In the genomic region with DNA sequence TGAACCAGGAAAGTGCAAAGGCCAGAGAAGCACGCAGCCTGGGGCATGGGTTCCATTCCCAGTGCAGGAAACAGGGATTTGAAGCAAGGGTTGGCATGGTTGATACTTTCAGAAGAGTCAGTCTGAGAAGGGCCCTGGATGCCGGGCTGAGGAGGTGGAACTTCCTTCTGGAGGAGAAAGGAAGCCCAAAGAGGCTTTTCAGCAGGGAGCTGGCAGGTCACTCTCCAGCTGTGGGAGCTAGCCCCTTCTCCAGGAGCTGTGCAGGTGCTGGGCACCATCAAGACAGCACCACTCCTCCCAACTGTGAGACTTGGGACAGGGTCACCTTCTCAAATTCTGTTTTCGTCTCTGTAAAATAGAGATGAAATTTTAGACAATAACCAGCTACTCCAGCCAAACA, we compare ENCODE assay signal across 28 cellular contexts.
"Had no signal": no experiment of that assay in that cellular context is flagged by ENCODE, and none has a peak within 500 bp of the region (broad histone marks: within the 10 kb centered on the region; RNA-seq: fewer than 3 reads in every experiment).

No MANE protein-coding gene starts in this region.

- H3K4me1 ChIP-seq: neural progenitor cell, parathyroid adenoma, prostate gland, right lobe of liver, sigmoid colon, stomach, thyroid gland, tibial nerve, upper lobe of left lung, vagina had no signal

- DNase-seq: natural killer cell; occipital lobe; ovary; posterior cingulate gyrus; retina; right cardiac atrium; sigmoid colon; small intestine; stimulated activated CD4-positive, alpha-beta T cell treated with anti-CD3 and anti-CD28 coated beads, Interleukin-15, amount 100 ng/mL, for 24 hours; stimulated activated CD4-positive, alpha-beta T cell treated with anti-CD3 and anti-CD28 coated beads, Interleukin-2, amount 100 ng/mL, for 24 hours; stimulated activated CD4-positive, alpha-beta T cell treated with anti-CD3 and anti-CD28 coated beads, Interleukin-2, amount 100 ng/mL, for 48 hours; stimulated activated CD4-positive, alpha-beta T cell treated with anti-CD3 and anti-CD28 coated beads, Interleukin-4, amount 100 ng/mL, for 24 hours; stimulated activated naive B cell treated with anti-CD40 and anti-IgM and Interleukin-4, amounts not matched to agents 10 μg/mL and 1 μg/mL and 100 μg/mL, for 72 hours; stimulated activated naive CD4-positive, alpha-beta T cell treated with Interleukin-2 at 50 U/mL for 16 hours; stomach; thyroid gland; trophoblast cell; upper lobe of left lung had no signal

- H3K4me1 Mint-ChIP-seq: natural killer cell; nephron; neural progenitor cell; stimulated activated effector memory CD8-positive, alpha-beta T cell treated with anti-CD3 and anti-CD28 coated beads, Interleukin-12 subunit alpha, Interleukin-12 subunit beta, amount 100 ng/mL, for 72 hours; stimulated activated naive B cell treated with anti-CD40 and anti-IgM and Interleukin-4, amounts not matched to agents 10 μg/mL and 1 μg/mL and 100 μg/mL, for 72 hours had no signal

- H3K27ac Mint-ChIP-seq: natural killer cell; nephron; neural progenitor cell; stimulated activated effector memory CD8-positive, alpha-beta T cell treated with anti-CD3 and anti-CD28 coated beads, Interleukin-12 subunit alpha, Interleukin-12 subunit beta, amount 100 ng/mL, for 72 hours; stimulated activated naive B cell treated with anti-CD40 and anti-IgM and Interleukin-4, amounts not matched to agents 10 μg/mL and 1 μg/mL and 100 μg/mL, for 72 hours; stimulated activated naive CD8-positive, alpha-beta T cell treated with anti-CD3 and anti-CD28 coated beads, Interleukin-15, Interleukin-2, amounts not matched to agents 100 ng/mL and 50 ng/mL, for 24 hours had no signal

- H3K36me3 Mint-ChIP-seq: natural killer cell; neural progenitor cell; stimulated activated effector memory CD8-positive, alpha-beta T cell treated with anti-CD3 and anti-CD28 coated beads, Interleukin-12 subunit alpha, Interleukin-12 subunit beta, amount 100 ng/mL, for 72 hours; stimulated activated naive B cell treated with anti-CD40 and anti-IgM and Interleukin-4, amounts not matched to agents 10 μg/mL and 1 μg/mL and 100 μg/mL, for 72 hours had no signal

- H3K4me3 Mint-ChIP-seq: natural killer cell; nephron; neural progenitor cell; stimulated activated effector memory CD8-positive, alpha-beta T cell treated with anti-CD3 and anti-CD28 coated beads, Interleukin-12 subunit alpha, Interleukin-12 subunit beta, amount 100 ng/mL, for 72 hours; stimulated activated naive B cell treated with anti-CD40 and anti-IgM and Interleukin-4, amounts not matched to agents 10 μg/mL and 1 μg/mL and 100 μg/mL, for 72 hours; stimulated activated naive CD8-positive, alpha-beta T cell treated with anti-CD3 and anti-CD28 coated beads, Interleukin-15, Interleukin-2, amounts not matched to agents 100 ng/mL and 50 ng/mL, for 24 hours had no signal

- ATAC-seq: natural killer cell; right cardiac atrium; stimulated activated effector memory CD8-positive, alpha-beta T cell treated with anti-CD3 and anti-CD28 coated beads, Interleukin-12 subunit alpha, Interleukin-12 subunit beta, amount 100 ng/mL, for 72 hours; stimulated activated naive B cell treated with anti-CD40 and anti-IgM and Interleukin-4, amounts not matched to agents 10 μg/mL and 1 μg/mL and 100 μg/mL, for 72 hours had no signal

- H3K27ac ChIP-seq: neural progenitor cell, ovary, parathyroid adenoma, prostate gland, right lobe of liver, sigmoid colon, stomach, thoracic aorta, thyroid gland, tibial nerve, upper lobe of left lung, vagina had no signal

- H3K36me3 ChIP-seq: neural progenitor cell, ovary, prostate gland, right lobe of liver, sigmoid colon, stomach, thoracic aorta, thyroid gland, tibial nerve, upper lobe of left lung, vagina had no signal

- H3K4me3 ChIP-seq: neural progenitor cell, ovary, prostate gland, right lobe of liver, sigmoid colon, stomach, thoracic aorta, thyroid gland, tibial nerve, upper lobe of left lung, vagina had no signal

- H3K9me3 ChIP-seq: ovary, prostate gland, right lobe of liver, thyroid gland, vagina had no signal

- H3K27me3 Mint-ChIP-seq: stimulated activated naive B cell treated with anti-CD40 and anti-IgM and Interleukin-4, amounts not matched to agents 10 μg/mL and 1 μg/mL and 100 μg/mL, for 72 hours; stimulated activated naive CD8-positive, alpha-beta T cell treated with anti-CD3 and anti-CD28 coated beads, Interleukin-15, Interleukin-2, amounts not matched to agents 100 ng/mL and 50 ng/mL, for 24 hours had no signal

- H3K27me3 ChIP-seq: neural progenitor cell, ovary, right lobe of liver, sigmoid colon, stomach, thyroid gland, tibial nerve, upper lobe of left lung, vagina had no signal
